ENCODE assay signal across 14 cellular contexts in the genomic region with DNA sequence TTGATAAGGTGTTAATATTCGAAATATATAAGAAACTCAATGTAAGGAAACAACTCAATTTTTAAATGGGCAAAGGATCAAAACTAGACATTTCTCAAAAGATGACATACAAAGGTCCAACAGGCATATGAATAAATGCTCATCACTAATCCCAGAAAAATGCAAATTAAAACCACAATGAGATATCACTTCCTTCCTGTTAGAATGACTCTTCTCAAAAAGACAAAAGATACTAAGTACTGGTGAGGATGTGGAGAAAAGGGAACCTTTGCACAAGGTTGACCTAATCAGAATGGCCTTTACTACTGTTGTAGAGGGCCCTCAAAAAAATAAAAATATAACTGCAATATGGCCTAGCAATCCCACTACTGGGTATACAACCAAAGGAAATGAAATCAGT.
DNase-seq lines count a peak whose midpoint lies in the region; FAIRE-seq and TF ChIP-seq lines count a peak whose summit lies in the region.
"Had no signal": no experiment of that assay in that cellular context is flagged by ENCODE, and none has a peak within 500 bp of the region (broad histone marks: within the 10 kb centered on the region; RNA-seq: fewer than 3 reads in every experiment).

No MANE protein-coding gene starts in this region.

- H3K4me3 ChIP-seq in bronchial epithelial cell (ENCODE audit: low read depth, low read length) = no peak overlapping the region
- no peak overlapping the region for H3K4me3 ChIP-seq in esophagus squamous epithelium

- intact Hi-C loops in esophagus squamous epithelium (cut with DNase I) = no loop called here

- no peaks in the 10 kb centered on the region for H3K9me3 ChIP-seq in esophagus squamous epithelium

- H3K4me1 ChIP-seq in esophagus squamous epithelium = peaks cover 0 to 14% (median 4%) of the 10 kb centered on the region in 3 donors

- TF ChIP-seq CTCF in bronchial epithelial cell (IDR thresholded peaks at IDR 0.05; ENCODE audit: insufficient read depth, low read length, severe bottlenecking) (no peak), esophagus squamous epithelium (IDR thresholded peaks at IDR 0.05) (no peak)

- no peaks in the 10 kb centered on the region for H3K36me3 ChIP-seq in bronchial epithelial cell (ENCODE audit: control insufficient read depth, insufficient read depth, low read length)
- H3K36me3 ChIP-seq in esophagus squamous epithelium = no peaks in the 10 kb centered on the region

- TF ChIP-seq POLR2A in esophagus squamous epithelium (IDR thresholded peaks at IDR 0.05) = no peak

- H3K27ac ChIP-seq in esophagus squamous epithelium = no peak overlapping the region

- 78 to 88% methylated on average over 1 of the region's 1 CpG for WGBS in esophagus squamous epithelium, 2 donors

- DNase-seq in EL (peak; percentile 26), M059J (ENCODE audit: low read depth) (peak; percentile 6), bronchial epithelial cell (ENCODE audit: low read depth) (peak; percentile 80), kidney tubule cell (ENCODE audit: low spot score) (peak; percentile 11), NCI-H774 (lab: John Stamatoyannopoulos, UW) (no peak), esophagus squamous epithelium (lab: John Stamatoyannopoulos, UW) (no peak)
- no peak for DNase-seq in activated T-cell treated with anti-CD3 and anti-CD28 coated beads, Interleukin-2, amount 50 U/mL, for 48 hours
- DNase-seq: Kasumi-1; NCI-H1105 treated with DMSO at 0.1 percent for 48 hours; NCI-H187; NCI-H526 treated with DMSO at 0.1 percent for 48 hours; NK-92 treated with Interleukin-12 subunit alpha and Interleukin-12 subunit beta, amount 100 ng/mL, for 24 hours; RPMI8226; SW 1271 had no signal

- no peaks in the 10 kb centered on the region for H3K27me3 ChIP-seq in bronchial epithelial cell (ENCODE audit: control insufficient read depth, insufficient read depth, low read length)
- H3K27me3 ChIP-seq in esophagus squamous epithelium = no peaks in the 10 kb centered on the region

- no peak for FAIRE-seq in bronchial epithelial cell (lab: Jason Lieb, UNC)

Comparison
In these comparisons a context has a peak if more than half of its experiments do, and no peak if none do; other contexts are left out.
1. DNase-seq: peak in EL (single experiment), M059J (single experiment), bronchial epithelial cell (single experiment) and kidney tubule cell (single experiment); none in NCI-H774 (single experiment), esophagus squamous epithelium (single experiment) and activated T-cell treated with anti-CD3 and anti-CD28 coated beads, Interleukin-2, amount 50 U/mL, for 48 hours (0 of 2).